ENCODE assay signal across 27 cellular contexts in the genomic region with DNA sequence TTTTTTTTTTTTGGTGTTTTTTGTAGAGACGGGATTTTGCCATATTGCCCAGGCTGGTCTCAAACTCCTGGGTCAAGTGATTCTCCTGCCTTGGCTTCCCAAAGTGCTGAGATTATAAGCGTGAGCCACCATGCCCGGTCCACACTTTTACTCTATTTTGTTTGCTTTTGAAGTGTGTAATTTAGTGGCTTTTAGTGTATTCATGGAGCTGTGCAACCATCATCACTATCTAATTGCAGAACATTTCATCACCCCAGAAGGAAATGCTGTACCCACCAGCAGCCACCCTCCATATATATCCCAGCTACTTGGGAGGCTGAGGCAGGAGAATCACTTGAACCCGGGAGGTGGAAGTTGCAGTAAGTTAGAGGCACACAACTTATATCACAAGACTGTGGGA.
"Had no signal": no experiment of that assay in that cellular context is flagged by ENCODE, and none has a peak within 500 bp of the region (broad histone marks: within the 10 kb centered on the region; RNA-seq: fewer than 3 reads in every experiment).

No MANE protein-coding gene starts in this region.

- H3K9me3 ChIP-seq: ascending aorta had no signal

- H3K27ac ChIP-seq: ascending aorta, cardiac muscle cell, VCaP had no signal

- H3K27me3 ChIP-seq: ascending aorta, cardiac muscle cell had no signal

- H3K36me3 ChIP-seq: ascending aorta, cardiac muscle cell had no signal

- H3K4me3 ChIP-seq: ascending aorta, cardiac muscle cell had no signal

- DNase-seq: activated B cell treated with CpG ODN at 0.5 μM for 24 hours; activated CD4-positive, alpha-beta memory T cell treated with anti-CD3 and anti-CD28 coated beads for 36 hours; activated CD4-positive, alpha-beta T cell treated with anti-CD3 and anti-CD28 coated beads for 4 hours; activated CD4-positive, alpha-beta T cell treated with anti-CD3 and anti-CD28 coated beads, Interleukin-2, amount 10 ng/mL, durations not matched to agents 24 days and 14 days; activated CD4-positive, alpha-beta T cell treated with anti-CD3 and anti-CD28 coated beads, Interleukin-2, amount 50 U/mL, for 1 hour; activated CD4-positive, alpha-beta T cell treated with anti-CD3 and anti-CD28 coated beads, Interleukin-2, amount 50 U/mL, for 4 hours; activated CD4-positive, CD25-positive, alpha-beta regulatory T cell treated with anti-CD3 and anti-CD28 coated beads, Interleukin-2, amount 50 U/mL, for 72 hours; activated CD8-positive, alpha-beta memory T cell treated with anti-CD3 and anti-CD28 coated beads, Interleukin-2, amount 50 U/mL, for 4 hours; activated CD8-positive, alpha-beta T cell treated with anti-CD3 and anti-CD28 coated beads for 36 hours; activated effector memory CD4-positive, alpha-beta T cell treated with anti-CD3 and anti-CD28 coated beads, Interleukin-2, amount 50 U/mL, for 16 hours; activated gamma-delta T cell treated with Interleukin-2 at 50 U/mL for 16 hours; activated naive CD4-positive, alpha-beta T cell; activated naive CD4-positive, alpha-beta T cell treated with anti-CD3 and anti-CD28 coated beads, Interleukin-2, amount 10 ng/mL, durations not matched to agents 7 days and 5 days; activated naive CD8-positive, alpha-beta T cell treated with anti-CD3 and anti-CD28 coated beads, Interleukin-2, amount 10 ng/mL, durations not matched to agents 7 days and 5 days; activated naive CD8-positive, alpha-beta T cell treated with anti-CD3 and anti-CD28 coated beads, Interleukin-2, amount 50 U/mL, for 24 hours; activated T-cell treated with anti-CD3 and anti-CD28 coated beads for 4 hours; activated T-cell treated with anti-CD3 and anti-CD28 coated beads, Interleukin-2, amount 50 U/mL, for 1 hour; activated T-cell treated with anti-CD3 and anti-CD28 coated beads, Interleukin-2, amount 50 U/mL, for 4 hours; activated T-cell treated with anti-CD3 and anti-CD28 coated beads, Interleukin-2, amount 50 U/mL, for 72 hours; amygdala; anterior cingulate cortex; T-helper 2 cell; T-helper 9 cell had no signal

- H3K4me1 ChIP-seq: ascending aorta had no signal

- ATAC-seq: activated CD8-positive, alpha-beta T cell treated with anti-CD3 and anti-CD28 coated beads for 36 hours; activated naive CD8-positive, alpha-beta T cell treated with anti-CD3 and anti-CD28 coated beads, Interleukin-2, amount 50 U/mL, for 24 hours; activated T-cell treated with anti-CD3 and anti-CD28 coated beads, Interleukin-2, amount 50 U/mL, for 4 hours; activated T-cell treated with anti-CD3 and anti-CD28 coated beads, Interleukin-2, amount 50 U/mL, for 72 hours; activated T-helper 17 cell treated with anti-CD3 and anti-CD28 coated beads, Interleukin-2, amount 50 U/mL, for 72 hours had no signal
